Comparison of ENCODE assay signal across 7 cellular contexts in genomic region chr13:94596575-94596971, GRCh38. TPM values are rescaled to one million over a fixed set of nuclear protein-coding genes. Genes with fewer than 3 reads are reported as not detected.
DNase-seq lines count a peak whose midpoint lies in the region; ATAC-seq, FAIRE-seq and TF ChIP-seq lines count a peak whose summit lies in the region.

No MANE protein-coding gene starts in this region.

- H3K4me1 ChIP-seq in keratinocyte (ENCODE audit: control insufficient read depth, extremely low read depth, insufficient read depth, low read length): peaks cover 11% of the 10 kb centered on the region
- peaks cover 17 to 44% (median 28%) of the 10 kb centered on the region in 4 donors for H3K4me1 ChIP-seq in stomach

- H3K36me3 ChIP-seq in keratinocyte (ENCODE audit: control insufficient read depth in 2 of 2, extremely low read depth in 1 of 2, insufficient read depth in 2 of 2, low read length in 2 of 2): no peaks in the 10 kb centered on the region
- peaks cover 0 to 15% (median 12%) of the 10 kb centered on the region in 4 donors for H3K36me3 ChIP-seq in stomach

- no peak for TF ChIP-seq CTCF in keratinocyte (optimal IDR thresholded peaks at IDR 0.05 in 1 of 3, IDR thresholded peaks at IDR 0.05 in 1 of 3, conservative IDR thresholded peaks at IDR 0.05 in 1 of 3; ENCODE audit: extremely low read depth in 1 of 3, insufficient read depth in 2 of 3, low read length in 3 of 3)
- TF ChIP-seq CTCF in stomach (IDR thresholded peaks at IDR 0.05): no peak

- H3K4me1 Mint-ChIP-seq in activated naive CD8-positive, alpha-beta T cell treated with anti-CD3 and anti-CD28 coated beads for 36 hours: peaks cover 31% of the 10 kb centered on the region

- peak overlapping the region; percentile 96 for H3K27ac Mint-ChIP-seq in activated naive CD8-positive, alpha-beta T cell treated with anti-CD3 and anti-CD28 coated beads for 36 hours

- H3K27me3 Mint-ChIP-seq in activated naive CD8-positive, alpha-beta T cell treated with anti-CD3 and anti-CD28 coated beads for 36 hours: no peaks in the 10 kb centered on the region

- FAIRE-seq in keratinocyte (lab: Jason Lieb, UNC): no peak

- H3K27me3 ChIP-seq in keratinocyte (ENCODE audit: control insufficient read depth, extremely low read depth, insufficient read depth, low read length) (no peaks in the 10 kb centered on the region), stomach (no peaks in the 10 kb centered on the region)

- H3K9me3 ChIP-seq in keratinocyte (ENCODE audit: control insufficient read depth, low read depth, low read length) (no peaks in the 10 kb centered on the region), stomach (no peaks in the 10 kb centered on the region)

- no peak for DNase-seq in activated naive CD8-positive, alpha-beta T cell treated with anti-CD3 and anti-CD28 coated beads for 36 hours
- DNase-seq in keratinocyte (ENCODE audit: low read depth, low spot score) (no peak), stomach (no peak), G401 (ENCODE audit: low spot score) (no peak), NCI-H1417 treated with DMSO at 0.1 percent for 48 hours (lab: John Stamatoyannopoulos, UW) (no peak)

- intact Hi-C loops in stomach (cut with DNase I; ENCODE audit: low total_unique reads): no loop called here

- peak overlapping the region; percentile 97 for H3K9ac ChIP-seq in keratinocyte (ENCODE audit: control insufficient read depth, extremely low read depth, insufficient read depth, low read length)

- peak; percentile 0 for ATAC-seq in HG02938 (IDR thresholded peaks at IDR 0.05; ENCODE audit: unreplicated experiment)
- no peak for ATAC-seq in GM21360 (IDR thresholded peaks at IDR 0.05; ENCODE audit: unreplicated experiment)

- H4K20me1 ChIP-seq in keratinocyte (ENCODE audit: control insufficient read depth, extremely low read depth, insufficient read depth, low read length): no peaks in the 10 kb centered on the region

- H3K4me3 Mint-ChIP-seq in activated naive CD8-positive, alpha-beta T cell treated with anti-CD3 and anti-CD28 coated beads for 36 hours: peak overlapping the region; percentile 86

- no peaks in the 10 kb centered on the region for H3K9me1 ChIP-seq in keratinocyte (ENCODE audit: control insufficient read depth, extremely low read depth, insufficient read depth, low read length)

- peaks cover 28% of the 10 kb centered on the region for H3K79me2 ChIP-seq in keratinocyte (ENCODE audit: control insufficient read depth, insufficient read depth, low read length)

- H3K4me2 ChIP-seq in keratinocyte (ENCODE audit: control insufficient read depth, extremely low read depth, insufficient read depth, low read depth, low read length): peak overlapping the region; percentile 82

- H3K27ac ChIP-seq in keratinocyte (ENCODE audit: control insufficient read depth, insufficient read depth, low read length): peak overlapping the region; percentile 92
- peak overlapping the region in 4 of 5 donors; percentile 82 to 89 (median 86) for H3K27ac ChIP-seq in stomach

- dilution Hi-C loops in keratinocyte (cut with MboI; ENCODE audit: extremely low pct_ligation_motif_present, low sequenced_read_pairs): no loop called here

- TF ChIP-seq POLR2A in stomach (IDR thresholded peaks at IDR 0.05): no peak

- H3K4me3 ChIP-seq in keratinocyte (ENCODE audit: control insufficient read depth in 2 of 3, extremely low read depth in 1 of 3, insufficient read depth in 2 of 3, low read depth in 1 of 3, low read length in 3 of 3) (peak overlapping the region; percentile 76 to 98 (median 87)), stomach (peak overlapping the region; percentile 68 to 88 (median 84))

- no peak for TF ChIP-seq EP300 in stomach (IDR thresholded peaks at IDR 0.05)

- H3K36me3 Mint-ChIP-seq in activated naive CD8-positive, alpha-beta T cell treated with anti-CD3 and anti-CD28 coated beads for 36 hours: peaks cover 23% of the 10 kb centered on the region

- in situ Hi-C loops in G401 (cut with HindIII; ENCODE audit: low sequenced_read_pairs): no loop called here

- WGBS in stomach, 5 donors: 63 to 66% (median 65%) methylated on average over 20 of the region's 20 CpGs

- peak overlapping the region; percentile 97 for H2AFZ ChIP-seq in keratinocyte (ENCODE audit: control insufficient read depth, low read length)

- peaks cover 5% of the 10 kb centered on the region for H3K9me3 Mint-ChIP-seq in activated naive CD8-positive, alpha-beta T cell treated with anti-CD3 and anti-CD28 coated beads for 36 hours

RNA-seq across cellular contexts. Expression of gene TGDS, which starts 0.6 kb away (rescaled TPM):
- 10 to 100 TPM; 21.4 to 22.9 TPM for total RNA-seq in activated naive CD8-positive, alpha-beta T cell treated with anti-CD3 and anti-CD28 coated beads for 36 hours
- 9.7 to 19.4 TPM (median 11.1 TPM) in 3 replicates for polyA plus RNA-seq in keratinocyte
- polyA plus RNA-seq in keratinocyte (2011; ENCODE audit: low read depth): 3.5 TPM
- polyA plus RNA-seq in keratinocyte (2011; cell fraction: cytosol; rRNA removed): 6.1 and 13.5 TPM in 2 replicates
- 16.7 and 20.3 TPM in 2 replicates for polyA plus RNA-seq in keratinocyte (2011; cell fraction: nucleus; rRNA removed)
- 6.5 and 7.8 TPM in 2 replicates for polyA plus RNA-seq in keratinocyte (2012; ENCODE audit: low replicate concordance)
- 1.6 to 10.8 TPM (median 7.1 TPM) in 3 replicates for polyA minus RNA-seq in keratinocyte
- 5.9 TPM for polyA minus RNA-seq in keratinocyte (2011; cell fraction: cytosol; rRNA and poly(A)+ RNA removed)
- polyA minus RNA-seq in keratinocyte (2011; cell fraction: nucleus; rRNA and poly(A)+ RNA removed): 6.1 and 12.6 TPM in 2 replicates
- 10 to 100 TPM in 2 of 5 donors, 1 to 10 TPM in 2, not detected in 1; 3.6 to 21.8 (median 12.6) TPM for total RNA-seq in stomach
- 10 to 100 TPM in 1 of 3 donors, 1 to 10 TPM in 2; 7.8 to 11.6 (median 8.2) TPM for polyA plus RNA-seq in stomach
- total RNA-seq in G401 (2014; rRNA removed; shearing (Covaris generic)): 20.4 and 34.4 TPM in 2 replicates

RNA-seq across cellular contexts. Expression of gene GPR180, which starts 5.1 kb away (rescaled TPM):
- 1 to 10 TPM; 6.8 to 7.0 TPM for total RNA-seq in activated naive CD8-positive, alpha-beta T cell treated with anti-CD3 and anti-CD28 coated beads for 36 hours
- polyA plus RNA-seq in keratinocyte (5.7 to 9.9 TPM (median 6.5 TPM) in 3 replicates), stomach (1 to 10 TPM; 1.1 to 1.2 (median 1.1) TPM)
- 1.7 TPM for polyA plus RNA-seq in keratinocyte (2011; ENCODE audit: low read depth)
- polyA plus RNA-seq in keratinocyte (2011; cell fraction: cytosol; rRNA removed): 3.3 and 7.0 TPM in 2 replicates
- polyA plus RNA-seq in keratinocyte (2011; cell fraction: nucleus; rRNA removed): 4.5 and 7.2 TPM in 2 replicates
- polyA plus RNA-seq in keratinocyte (2012; ENCODE audit: low replicate concordance): 2.3 and 6.3 TPM in 2 replicates
- polyA minus RNA-seq in keratinocyte: 3.2 to 13.3 TPM (median 7.6 TPM) in 3 replicates
- 7.5 TPM for polyA minus RNA-seq in keratinocyte (2011; cell fraction: cytosol; rRNA and poly(A)+ RNA removed)
- polyA minus RNA-seq in keratinocyte (2011; cell fraction: nucleus; rRNA and poly(A)+ RNA removed): 7.4 and 14.7 TPM in 2 replicates
- total RNA-seq in stomach: 10 to 100 TPM in 1 of 5 donors, 1 to 10 TPM in 3, under 1 TPM in 1; under 0.01 to 12.9 (median 5.1) TPM
- 5.2 and 7.9 TPM in 2 replicates for total RNA-seq in G401 (2014; rRNA removed; shearing (Covaris generic))
